Comparison of ENCODE assay signal across 13 cellular contexts in the genomic region with DNA sequence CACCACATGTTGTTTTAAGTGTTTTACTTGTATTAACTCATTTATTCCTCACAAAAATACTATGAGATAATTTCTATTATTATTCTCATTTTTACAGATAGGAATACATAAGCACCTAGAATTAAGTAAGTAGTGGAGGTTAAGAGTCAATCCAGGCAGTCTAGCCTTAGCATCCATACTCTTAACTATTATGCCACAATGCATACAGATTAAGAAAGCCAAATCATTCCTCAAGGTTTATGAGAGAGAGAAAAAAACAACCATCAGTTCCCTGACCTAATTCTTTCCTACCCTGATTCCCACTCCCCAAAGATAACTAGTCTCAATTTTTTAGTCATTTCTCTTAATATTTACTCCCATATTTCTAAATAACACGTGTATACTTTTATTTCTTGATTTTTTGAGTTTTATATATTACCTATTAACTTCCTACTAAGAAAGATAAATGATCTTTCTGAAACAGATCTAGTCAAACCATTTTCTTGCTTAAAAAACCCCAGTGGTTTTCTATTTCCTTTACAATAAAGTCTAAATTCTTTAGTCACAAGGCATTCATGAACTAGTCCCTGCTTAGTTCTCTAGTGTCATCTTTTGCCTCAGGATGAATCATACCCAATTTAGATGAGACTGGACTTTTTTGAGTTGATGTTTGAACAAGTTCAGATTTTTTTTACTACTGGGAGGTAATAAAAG. TPM values are rescaled to one million over a fixed set of nuclear protein-coding genes. Genes with fewer than 3 reads are reported as not detected.
DNase-seq lines count a peak whose midpoint lies in the region; FAIRE-seq and TF ChIP-seq lines count a peak whose summit lies in the region.
"Had no signal": no experiment of that assay in that cellular context is flagged by ENCODE, and none has a peak within 500 bp of the region (broad histone marks: within the 10 kb centered on the region; RNA-seq: fewer than 3 reads in every experiment).

No MANE protein-coding gene starts in this region.

- H4K8ac ChIP-seq in trophoblast cell (ENCODE audit: low read depth, low read length): no peak overlapping the region

- H2BK12ac ChIP-seq in trophoblast cell (ENCODE audit: low read length): no peak overlapping the region

- no peak overlapping the region for H3K23ac ChIP-seq in trophoblast cell (ENCODE audit: low read length)

- H3K9ac ChIP-seq in trophoblast cell (ENCODE audit: low read length): no peak overlapping the region

- no peak overlapping the region for H2BK5ac ChIP-seq in trophoblast cell (ENCODE audit: low read depth, low read length, poor library complexity)

- H3K4me3 ChIP-seq in trophoblast cell (ENCODE audit: low read depth, low read length): no peak overlapping the region
- no peak overlapping the region for H3K4me3 ChIP-seq in ascending aorta
- H3K4me3 ChIP-seq: HAP-1 had no signal

- FAIRE-seq in GM19239 (lab: Jason Lieb, UNC): peak; percentile 47

- no peak overlapping the region for H4K12ac ChIP-seq in trophoblast cell (ENCODE audit: low read depth, low read length)

- peak overlapping the region; percentile 42 for H3K27ac ChIP-seq in epithelial cell of prostate
- H3K27ac ChIP-seq in caudate nucleus (ENCODE audit: low read depth, low read length): no peak overlapping the region
- H3K27ac ChIP-seq in trophoblast cell (ENCODE audit: low read depth, low read length): no peak overlapping the region
- no peak overlapping the region for H3K27ac ChIP-seq in ascending aorta

- H3K9me3 ChIP-seq in trophoblast cell (ENCODE audit: insufficient read depth, low read depth, low read length): no peaks in the 10 kb centered on the region
- no peaks in the 10 kb centered on the region for H3K9me3 ChIP-seq in ascending aorta
- H3K9me3 ChIP-seq: HAP-1 had no signal

- 100% methylated on average over 1 of the region's 1 CpG for WGBS in trophoblast cell (ENCODE audit: extremely low coverage, insufficient coverage, insufficient read length)

- H3K79me1 ChIP-seq in trophoblast cell (ENCODE audit: low read length): no peaks in the 10 kb centered on the region

- H3K14ac ChIP-seq in trophoblast cell (ENCODE audit: low read length): no peak overlapping the region

- H2AFZ ChIP-seq in trophoblast cell (ENCODE audit: insufficient read depth, low read length, poor library complexity): no peak overlapping the region

- DNase-seq in AG08395 (ENCODE audit: low spot score) (peak; percentile 48), GM19239 (ENCODE audit: insufficient read length, low spot score) (no peak), MV-4-11 (lab: John Stamatoyannopoulos, UW) (peak; percentile 17), epithelial cell of prostate (ENCODE audit: low read depth, low spot score) (no peak), caudate nucleus (lab: John Stamatoyannopoulos, UW) (no peak), trophoblast cell (no peak), ascending aorta (ENCODE audit: low spot score in 2 of 2) (no peak), NCI-H1930 (lab: John Stamatoyannopoulos, UW) (no peak)
- DNase-seq: CD8-positive, alpha-beta memory T cell; islet precursor cell; NCI-H1694; stimulated activated CD4-positive, alpha-beta T cell treated with anti-CD3 and anti-CD28 coated beads, Interleukin-4, amount 100 ng/mL, for 24 hours had no signal

- no peak overlapping the region for H3K18ac ChIP-seq in trophoblast cell (ENCODE audit: low read length)

- no peak overlapping the region for H2AK5ac ChIP-seq in trophoblast cell (ENCODE audit: low read length)

- no peak overlapping the region for H3K4me2 ChIP-seq in trophoblast cell (ENCODE audit: low read length)

- no peak for TF ChIP-seq CTCF in ascending aorta (IDR thresholded peaks at IDR 0.05)

- no peak overlapping the region for H4K91ac ChIP-seq in trophoblast cell (ENCODE audit: low read depth, low read length)

- H3K36me3 ChIP-seq in trophoblast cell (ENCODE audit: control insufficient read depth in 1 of 2, insufficient read depth in 2 of 2, low read length in 2 of 2) (peaks cover 0 to 10% of the 10 kb centered on the region in 2 experiments), ascending aorta (peaks cover 8 to 25% of the 10 kb centered on the region in 2 donors)

- no peak overlapping the region for H3K4ac ChIP-seq in trophoblast cell (ENCODE audit: low read depth, low read length)

- H3K79me2 ChIP-seq in trophoblast cell (ENCODE audit: control insufficient read depth, insufficient read depth, low read length, poor library complexity): no peaks in the 10 kb centered on the region

- H3K4me1 ChIP-seq in trophoblast cell (ENCODE audit: control insufficient read depth in 1 of 2, insufficient read depth in 2 of 2, low read length in 2 of 2) (no peaks in the 10 kb centered on the region), ascending aorta (no peaks in the 10 kb centered on the region)
- H3K4me1 ChIP-seq: HAP-1 had no signal

- intact Hi-C loops in ascending aorta (cut with DNase I): no loop called here

- H2BK120ac ChIP-seq in trophoblast cell (ENCODE audit: insufficient read depth, low read length, poor library complexity): no peak overlapping the region

- H3K27me3 ChIP-seq in trophoblast cell (ENCODE audit: insufficient read depth, low read length) (no peaks in the 10 kb centered on the region), ascending aorta (no peaks in the 10 kb centered on the region)

RNA-seq across cellular contexts. Expression of a gene that starts 16.0 kb away (rescaled TPM):
- 51.0 and 56.5 TPM in 2 replicates for polyA plus RNA-seq in trophoblast cell (2013)
- 5.1 TPM for total RNA-seq in ascending aorta

Comparison
In these comparisons a context has a peak if more than half of its experiments do, and no peak if none do; other contexts are left out.
1. DNase-seq: peak in AG08395 (single experiment) and MV-4-11 (single experiment); none in GM19239 (single experiment), epithelial cell of prostate (single experiment), caudate nucleus (0 of 61), trophoblast cell (0 of 2), ascending aorta (0 of 2) and NCI-H1930 (0 of 2).